ENCODE assay signal across 1 cellular context in genomic region chr4:173362666-173363065, GRCh38.
TF ChIP-seq lines count a peak whose summit lies in the region.

No MANE protein-coding gene starts in this region.

TF ChIP-seq in H1, 55 proteins besides CTCF, POLR2A, EP300 and RAD21:
- TF ChIP-seq TAF1 (IDR thresholded peaks at IDR 0.05; ENCODE audit: low read depth, low read length) (no peak), BRCA1 (IDR thresholded peaks at IDR 0.05; ENCODE audit: low read depth, low read length) (no peak), TCF12 (IDR thresholded peaks at IDR 0.05; ENCODE audit: low read depth, low read length) (no peak), CHD2 (IDR thresholded peaks at IDR 0.05; ENCODE audit: low read length) (no peak), BCL11A (IDR thresholded peaks at IDR 0.05; ENCODE audit: low read depth in 2 of 2, low read length in 2 of 2) (no peak)
